Comparison of ENCODE assay signal across 9 cellular contexts in genomic region chrX:18899796-18900380, GRCh38.
DNase-seq lines count a peak whose midpoint lies in the region; ATAC-seq and TF ChIP-seq lines count a peak whose summit lies in the region.
"Had no signal": no experiment of that assay in that cellular context is flagged by ENCODE, and none has a peak within 500 bp of the region (broad histone marks: within the 10 kb centered on the region; RNA-seq: fewer than 3 reads in every experiment).

No MANE protein-coding gene starts in this region.

- H3K27me3 Mint-ChIP-seq in chondrocyte (ENCODE audit: low read depth): no peaks in the 10 kb centered on the region

- no peak overlapping the region for H3K4me2 ChIP-seq in osteoblast (ENCODE audit: insufficient read depth, low read length)

- DNase-seq in GM10248 (ENCODE audit: extremely low spot score) (peak; percentile 34), KBM-7 (peak; percentile 20), chondrocyte (ENCODE audit: low spot score) (no peak), osteoblast (ENCODE audit: insufficient read length, low spot score, missing footprints) (peak; percentile 69)

- CTCF ChIA-PET in GM10248 (lab: Yijun Ruan, JAX): no interaction called here

- no peak overlapping the region for H3K27ac Mint-ChIP-seq in chondrocyte (ENCODE audit: unreplicated experiment)

- H3K36me3 ChIP-seq in osteoblast (ENCODE audit: insufficient read depth, low read length): peaks cover 8% of the 10 kb centered on the region

- POLR2A ChIA-PET in GM10248 (lab: Yijun Ruan, JAX): no interaction called here

- no peaks in the 10 kb centered on the region for H3K9me3 Mint-ChIP-seq in chondrocyte (ENCODE audit: low read depth)

- H2AFZ ChIP-seq in osteoblast (ENCODE audit: low read length): no peak overlapping the region

- peaks cover 6% of the 10 kb centered on the region for H3K4me1 ChIP-seq in osteoblast (ENCODE audit: insufficient read depth, low read length)

- no peak overlapping the region for H3K4me3 ChIP-seq in osteoblast (ENCODE audit: insufficient read depth, low read length)
- H3K4me3 ChIP-seq: suprapubic skin had no signal

- peaks cover 1% of the 10 kb centered on the region for H3K36me3 Mint-ChIP-seq in chondrocyte (ENCODE audit: low read depth)

- H3K9me3 ChIP-seq in osteoblast (ENCODE audit: low read depth, low read length): no peaks in the 10 kb centered on the region
- H3K9me3 ChIP-seq: suprapubic skin had no signal

- H3K27me3 ChIP-seq in osteoblast (ENCODE audit: insufficient read depth, low read length): no peaks in the 10 kb centered on the region
- H3K27me3 ChIP-seq: suprapubic skin had no signal

- in situ Hi-C loops in KBM-7 (cut with MboI; ENCODE audit: low pct_unique_long_range_greater_than_20kb, low sequenced_read_pairs): loop anchor here (10.0 kb wide), 1 partner anchor 505 kb away; no protein-coding TSS in a partner anchor

- no peak overlapping the region for H3K4me3 Mint-ChIP-seq in chondrocyte (ENCODE audit: unreplicated experiment)

- no peaks in the 10 kb centered on the region for H4K20me1 ChIP-seq in osteoblast (ENCODE audit: insufficient read depth, low read length)

- no peaks in the 10 kb centered on the region for H3K79me2 ChIP-seq in osteoblast (ENCODE audit: insufficient read depth, low read length)

- ATAC-seq in HG02884 (IDR thresholded peaks at IDR 0.05; ENCODE audit: unreplicated experiment) (no peak), GM21825 (IDR thresholded peaks at IDR 0.05; ENCODE audit: unreplicated experiment) (no peak), HG03108 (IDR thresholded peaks at IDR 0.05; ENCODE audit: unreplicated experiment) (no peak)
- ATAC-seq: sciatic nerve had no signal

- TF ChIP-seq CTCF in GM10248 (IDR thresholded peaks at IDR 0.05; ENCODE audit: control extremely low read depth, extremely low read depth, low read depth, missing control alignments) (peak; percentile 43), chondrocyte (IDR thresholded peaks at IDR 0.05) (peak; percentile 74), osteoblast (IDR thresholded peaks at IDR 0.05; ENCODE audit: extremely low read depth, low read depth, low read length) (peak; percentile 17)

- H3K27ac ChIP-seq in osteoblast (ENCODE audit: low read depth, low read length): no peak overlapping the region
- H3K27ac ChIP-seq: suprapubic skin had no signal

- peaks cover 21% of the 10 kb centered on the region for H3K4me1 Mint-ChIP-seq in chondrocyte (ENCODE audit: low read depth)

Comparison
In these comparisons a context has a peak if more than half of its experiments do, and no peak if none do; other contexts are left out.
1. CTCF ChIP-seq: peak in every context shown above with its lines; median percentile 74 in chondrocyte; 43 in GM10248; 17 in osteoblast.